ENCODE assay signal across 9 cellular contexts in the genomic region with DNA sequence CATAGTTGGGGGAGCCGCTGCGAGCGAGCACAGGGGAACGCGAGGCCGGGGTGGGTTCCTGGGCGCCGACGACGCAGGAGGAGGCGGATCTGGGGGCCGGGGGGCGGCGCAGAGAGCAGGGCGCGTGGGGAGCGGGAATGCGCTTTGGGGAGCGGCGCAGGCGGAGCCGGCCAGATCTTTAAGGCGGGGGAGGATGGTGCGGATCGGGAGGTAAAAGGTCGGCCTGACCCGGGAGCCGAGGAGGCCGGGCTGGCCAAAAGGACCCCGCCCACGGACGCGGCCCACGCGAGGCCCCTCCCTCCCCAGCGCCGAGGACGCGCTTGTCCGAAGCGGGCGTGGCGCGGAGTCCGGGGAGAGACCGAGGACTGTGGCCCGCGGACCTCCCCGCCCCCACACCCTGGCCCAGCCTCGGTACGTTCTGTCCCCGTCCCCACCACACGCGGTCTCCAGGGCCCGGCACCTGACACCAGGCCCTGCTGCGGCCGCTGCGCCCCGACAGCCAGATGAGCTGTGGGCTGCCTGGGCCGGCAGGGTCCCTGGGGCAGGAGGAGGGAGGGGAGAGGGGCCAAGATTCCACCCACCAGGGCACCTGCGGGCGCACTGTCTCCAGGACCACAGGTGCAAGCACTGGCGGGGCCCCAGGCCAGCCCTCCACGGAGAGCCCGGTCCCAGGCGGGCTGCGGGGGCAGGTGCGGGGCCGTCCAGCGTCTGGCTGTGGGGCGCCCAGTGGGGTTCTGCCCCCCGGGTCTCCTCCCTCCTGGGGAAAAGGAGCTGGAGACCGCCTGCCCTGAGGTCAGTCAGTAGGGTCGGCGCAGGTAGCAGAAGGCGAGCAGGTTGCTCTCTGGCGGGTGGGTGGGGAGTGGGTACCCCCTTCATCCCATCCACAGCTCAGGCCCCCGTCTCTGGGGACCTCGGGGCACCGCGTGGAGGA. TPM values are rescaled to one million over a fixed set of nuclear protein-coding genes. Genes with fewer than 3 reads are reported as not detected.
DNase-seq lines count a peak whose midpoint lies in the region; ATAC-seq, FAIRE-seq and TF ChIP-seq lines count a peak whose summit lies in the region.
"Had no signal": no experiment of that assay in that cellular context is flagged by ENCODE, and none has a peak within 500 bp of the region (broad histone marks: within the 10 kb centered on the region; RNA-seq: fewer than 3 reads in every experiment).

No MANE protein-coding gene starts in this region.

- peak overlapping the region; percentile 53 for H3K9ac ChIP-seq in parathyroid adenoma

- 5 to 6% methylated on average over 55 to 81 of the region's 81 CpGs for WGBS in aorta, 2 donors

- intact Hi-C loops in activated naive CD4-positive, alpha-beta T cell treated with anti-CD3 and anti-CD28 coated beads for 36 hours (cut with micrococcal nuclease): no loop called here
- intact Hi-C loops in Right ventricle myocardium inferior (cut with DNase I): loop anchor here (5.0 kb wide), 1 partner anchor 39 kb away; no protein-coding TSS in a partner anchor
- intact Hi-C loops in aorta (cut with DNase I): loop anchor here (2.0 to 10.0 kb wide), 2 partner anchors 35 to 47 kb away; no protein-coding TSS in a partner anchor

- H3K36me3 Mint-ChIP-seq in activated naive CD4-positive, alpha-beta T cell treated with anti-CD3 and anti-CD28 coated beads for 36 hours (ENCODE audit: low read depth): peaks cover 5% of the 10 kb centered on the region

- peaks cover 34% of the 10 kb centered on the region for H3K4me1 Mint-ChIP-seq in activated naive CD4-positive, alpha-beta T cell treated with anti-CD3 and anti-CD28 coated beads for 36 hours (ENCODE audit: low read depth)

- CTCF ChIA-PET in activated naive CD4-positive, alpha-beta T cell treated with anti-CD3 and anti-CD28 coated beads for 36 hours (lab: Charles Lee): interaction anchor here (0.9 to 1.1 kb wide), 3 partner anchors 9 to 59 kb away, joined by 4 to 5 read pairs (median 5); no protein-coding TSS in a partner anchor

- no peak for TF ChIP-seq POLR2A in H54 (IDR thresholded peaks at IDR 0.05; ENCODE audit: low read depth, low read length)

- H3K9me3 ChIP-seq in parathyroid adenoma (ENCODE audit: control insufficient read depth, low read length): no peaks in the 10 kb centered on the region
- H3K9me3 ChIP-seq in aorta (ENCODE audit: control insufficient read depth, low read length): no peaks in the 10 kb centered on the region

- H3K79me2 ChIP-seq in parathyroid adenoma: no peaks in the 10 kb centered on the region

- H3K36me3 ChIP-seq in parathyroid adenoma (ENCODE audit: control insufficient read depth, insufficient read depth, low read length) (no peaks in the 10 kb centered on the region), aorta (ENCODE audit: control insufficient read depth in 1 of 2, insufficient read depth in 2 of 2, low read length in 1 of 2) (no peaks in the 10 kb centered on the region)

- H3K27ac ChIP-seq in parathyroid adenoma (peak overlapping the region; percentile 74), aorta (ENCODE audit: low read depth in 1 of 2, low read length in 2 of 2) (no peak overlapping the region)
- H3K27ac ChIP-seq: epithelial cell of prostate had no signal

- peak overlapping the region; percentile 93 for H3K27ac Mint-ChIP-seq in activated naive CD4-positive, alpha-beta T cell treated with anti-CD3 and anti-CD28 coated beads for 36 hours

- H3K4me3 ChIP-seq in GM12864 (ENCODE audit: low read depth, low read length): peak overlapping the region; percentile 60
- peak overlapping the region; percentile 52 for H3K4me3 ChIP-seq in parathyroid adenoma (ENCODE audit: low read depth, low read length)
- peak overlapping the region; percentile 9 to 14 for H3K4me3 ChIP-seq in aorta (ENCODE audit: low read length in 2 of 2)

- DNase-seq in GM12864 (ENCODE audit: low read depth) (no peak), H54 (ENCODE audit: insufficient read length, low spot score) (peak; percentile 65), NCI-H226 (peak; percentile 69), Right ventricle myocardium inferior (ENCODE audit: missing footprints) (peak; percentile 93), aorta (peak; percentile 89 to 94), NCI-H2196 (lab: John Stamatoyannopoulos, UW; ENCODE audit: unreplicated experiment) (no peak)
- peak; percentile 83 for DNase-seq in activated naive CD4-positive, alpha-beta T cell treated with anti-CD3 and anti-CD28 coated beads for 36 hours

- no peak for FAIRE-seq in H54 (lab: Jason Lieb, UNC)

- H3K4me1 ChIP-seq in parathyroid adenoma: peaks cover 3% of the 10 kb centered on the region
- no peaks in the 10 kb centered on the region for H3K4me1 ChIP-seq in aorta (ENCODE audit: control insufficient read depth in 1 of 2, insufficient read depth in 2 of 2, low read length in 2 of 2)

- H3K9me3 Mint-ChIP-seq in activated naive CD4-positive, alpha-beta T cell treated with anti-CD3 and anti-CD28 coated beads for 36 hours: no peaks in the 10 kb centered on the region

- peak overlapping the region; percentile 83 for H3K4me3 Mint-ChIP-seq in activated naive CD4-positive, alpha-beta T cell treated with anti-CD3 and anti-CD28 coated beads for 36 hours

- peak overlapping the region; percentile 80 for H3K4me2 ChIP-seq in parathyroid adenoma (ENCODE audit: low read length)

- TF ChIP-seq CTCF in GM12864 (IDR thresholded peaks at IDR 0.05; ENCODE audit: low read depth, low read length, missing control alignments): no peak
- TF ChIP-seq CTCF in parathyroid adenoma (IDR thresholded peaks at IDR 0.05): no peak

- H3K27me3 Mint-ChIP-seq in activated naive CD4-positive, alpha-beta T cell treated with anti-CD3 and anti-CD28 coated beads for 36 hours (ENCODE audit: low read depth): no peaks in the 10 kb centered on the region

- peak overlapping the region; percentile 89 for H2AFZ ChIP-seq in parathyroid adenoma

- ATAC-seq in Right ventricle myocardium inferior (peak; percentile 81), aorta (ENCODE audit: low FRiP score) (peak; percentile 68)

- H3K27me3 ChIP-seq in parathyroid adenoma (ENCODE audit: control insufficient read depth, insufficient read depth, low read length): no peaks in the 10 kb centered on the region
- no peaks in the 10 kb centered on the region for H3K27me3 ChIP-seq in aorta (ENCODE audit: control insufficient read depth in 1 of 2, insufficient read depth in 2 of 2, low read length in 1 of 2)

RNA-seq across cellular contexts. Expression of gene PIM3, which starts 10.9 kb away (rescaled TPM):
- 100 to 1,000 TPM; 202 to 210 TPM for total RNA-seq in activated naive CD4-positive, alpha-beta T cell treated with anti-CD3 and anti-CD28 coated beads for 36 hours
- total RNA-seq in Right ventricle myocardium inferior (56.9 TPM), aorta (10 to 100 TPM; 41.4 to 74.9 TPM)
- 10 to 100 TPM; 11.0 to 16.0 TPM for polyA plus RNA-seq in aorta

RNA-seq across cellular contexts. Expression of gene IL17REL, which starts 41.1 kb away (rescaled TPM):
- total RNA-seq in activated naive CD4-positive, alpha-beta T cell treated with anti-CD3 and anti-CD28 coated beads for 36 hours: under 1 TPM; 0.12 to 0.15 TPM
- total RNA-seq in Right ventricle myocardium inferior (not detected), aorta (not detected)
- under 1 TPM in 1 of 2 donors, not detected in 1; 0.05 TPM for polyA plus RNA-seq in aorta

RNA-seq across cellular contexts. Expression of gene CRELD2, which starts 53.1 kb away (rescaled TPM):
- total RNA-seq in activated naive CD4-positive, alpha-beta T cell treated with anti-CD3 and anti-CD28 coated beads for 36 hours: 10 to 100 TPM; 15.3 to 16.2 TPM
- total RNA-seq in Right ventricle myocardium inferior (30.6 TPM), aorta (10 to 100 TPM; 31.2 to 41.6 TPM)
- polyA plus RNA-seq in aorta: 10 to 100 TPM; 12.6 to 43.5 TPM

RNA-seq across cellular contexts. Expression of gene ALG12, which starts 53.3 kb away (rescaled TPM):
- 1 to 10 TPM; 7.4 to 9.6 TPM for total RNA-seq in activated naive CD4-positive, alpha-beta T cell treated with anti-CD3 and anti-CD28 coated beads for 36 hours
- 16.4 TPM for total RNA-seq in Right ventricle myocardium inferior
- total RNA-seq in aorta: 10 to 100 TPM; 13.7 to 18.7 TPM
- 10 to 100 TPM in 1 of 2 donors, 1 to 10 TPM in 1; 3.0 to 13.4 TPM for polyA plus RNA-seq in aorta

Comparison
In these comparisons a context has a peak if more than half of its experiments do, and no peak if none do; other contexts are left out.
1. DNase-seq: peak in H54 (single experiment), NCI-H226 (single experiment), activated naive CD4-positive, alpha-beta T cell treated with anti-CD3 and anti-CD28 coated beads for 36 hours (single experiment), Right ventricle myocardium inferior (single experiment) and aorta (2 of 2); none in GM12864 (single experiment) and NCI-H2196 (single experiment).
2. Peak in every context shown above with its lines, with median percentiles within 50 percentile points of each other: H3K4me3 ChIP-seq.